In the genomic region with DNA sequence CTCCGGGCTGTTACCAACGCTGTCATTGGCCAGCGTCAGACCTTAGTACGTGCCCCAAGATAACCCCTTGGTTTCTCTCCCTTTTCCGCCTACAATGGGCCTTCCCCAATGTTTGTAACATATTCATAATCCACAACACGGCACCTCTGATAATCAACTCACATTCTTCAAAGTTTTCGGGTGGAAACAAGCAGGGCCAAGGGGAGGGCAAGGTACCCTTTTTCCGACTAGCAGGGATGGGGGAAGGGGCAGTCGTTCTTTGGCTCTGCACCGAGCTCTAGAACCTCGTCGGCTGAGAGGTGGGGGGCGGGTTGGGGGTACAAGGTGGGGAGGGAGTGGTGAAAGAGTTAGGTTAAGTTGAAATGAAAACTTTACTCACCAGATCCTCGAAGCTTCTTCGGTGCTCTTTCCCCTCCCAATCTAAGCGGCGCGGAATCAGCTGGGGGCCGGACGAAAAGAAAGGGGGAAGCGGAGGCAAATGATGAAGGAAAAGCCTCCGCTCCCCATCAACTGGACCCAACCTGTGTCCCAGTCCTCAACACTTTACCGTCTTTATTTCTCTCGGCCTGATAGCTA, we compare ENCODE assay signal across 8 cellular contexts. TPM values are rescaled to one million over a fixed set of nuclear protein-coding genes. Genes with fewer than 3 reads are reported as not detected.
DNase-seq lines count a peak whose midpoint lies in the region; ATAC-seq and TF ChIP-seq lines count a peak whose summit lies in the region.

No MANE protein-coding gene starts in this region.

- peak overlapping the region; percentile 90 for H3K27ac Mint-ChIP-seq in T-helper 17 cell

- 0 to 27% (median 2%) methylated on average over 8 to 24 of the region's 24 CpGs for WGBS in psoas muscle, 3 donors

- H3K36me3 Mint-ChIP-seq in T-helper 17 cell (ENCODE audit: low read depth) = no peaks in the 10 kb centered on the region

- peak overlapping the region; percentile 83 for H3K4me3 Mint-ChIP-seq in T-helper 17 cell

- H3K4me1 Mint-ChIP-seq in T-helper 17 cell = peaks cover 15% of the 10 kb centered on the region

- intact Hi-C loops in psoas muscle (cut with DNase I) = no loop called here

- H3K27me3 ChIP-seq in right atrium auricular region = no peaks in the 10 kb centered on the region
- peaks cover 0 to 3% (median 0%) of the 10 kb centered on the region in 3 donors for H3K27me3 ChIP-seq in psoas muscle (ENCODE audit: insufficient read depth in 3 of 3, low read length in 2 of 3)

- no peaks in the 10 kb centered on the region for H3K36me3 ChIP-seq in right atrium auricular region
- no peaks in the 10 kb centered on the region for H3K36me3 ChIP-seq in psoas muscle (ENCODE audit: insufficient read depth in 1 of 2, low read depth in 1 of 2)

- H3K4me1 ChIP-seq in right atrium auricular region (no peaks in the 10 kb centered on the region), psoas muscle (no peaks in the 10 kb centered on the region)

- DNase-seq in GM12865 (ENCODE audit: low read depth) = peak; percentile 85
- DNase-seq in NCI-H1417 (lab: John Stamatoyannopoulos, UW) = peak; percentile 75 to 88 (median 77)
- DNase-seq in T-helper 17 cell = peak; percentile 35 to 68 (median 64)
- DNase-seq in amygdala (lab: John Stamatoyannopoulos, UW) = peak in 55 of 56 donors; percentile 8 to 89 (median 58)
- DNase-seq in right atrium auricular region (ENCODE audit: low spot score) = peak; percentile 85
- peak; percentile 61 to 81 for DNase-seq in psoas muscle
- no peak for DNase-seq in D341Med (ENCODE audit: low spot score)

- H3K4me3 ChIP-seq in GM12865 (ENCODE audit: low read depth, low read length) (peak overlapping the region; percentile 89), right atrium auricular region (peak overlapping the region; percentile 53 to 69), psoas muscle (peak overlapping the region; percentile 65)

- TF ChIP-seq CTCF in GM12865 (IDR thresholded peaks at IDR 0.05; ENCODE audit: insufficient read depth, low read depth, low read length, missing control alignments) = no peak
- TF ChIP-seq CTCF in right atrium auricular region (IDR thresholded peaks at IDR 0.05) = no peak
- no peak for TF ChIP-seq CTCF in psoas muscle (IDR thresholded peaks at IDR 0.05)

- peak; percentile 56 for ATAC-seq in HG02623 (IDR thresholded peaks at IDR 0.05; ENCODE audit: unreplicated experiment)
- peak; percentile 71 for ATAC-seq in T-helper 17 cell
- peak; percentile 66 to 79 (median 72) for ATAC-seq in psoas muscle

- H3K27me3 Mint-ChIP-seq in T-helper 17 cell = no peaks in the 10 kb centered on the region

- H3K27ac ChIP-seq in right atrium auricular region (peak overlapping the region; percentile 81 to 88), psoas muscle (peak overlapping the region; percentile 71)

- H3K9me3 ChIP-seq in T-helper 17 cell (ENCODE audit: control insufficient read depth, low read length, poor library complexity, severe bottlenecking) (no peaks in the 10 kb centered on the region), right atrium auricular region (no peaks in the 10 kb centered on the region), psoas muscle (no peaks in the 10 kb centered on the region)

RNA-seq across cellular contexts. Expression of gene BRWD3, which starts 1.4 kb away (rescaled TPM):
- total RNA-seq in T-helper 17 cell = 10 to 100 TPM; 39.3 to 42.2 TPM
- total RNA-seq in right atrium auricular region = 1 to 10 TPM; 2.8 to 5.5 TPM
- total RNA-seq in psoas muscle = 1 to 10 TPM; 3.5 to 4.4 (median 3.7) TPM
- 1 to 10 TPM in 1 of 3 donors, under 1 TPM in 2; 0.49 to 1.7 (median 0.96) TPM for polyA plus RNA-seq in psoas muscle

Comparison
In these comparisons a context has a peak if more than half of its experiments do, and no peak if none do; other contexts are left out.
1. RNA of gene BRWD3, which starts 1.4 kb away (total RNA-seq): 39.3 to 42.2 TPM in T-helper 17 cell; 2.8 to 5.5 TPM in right atrium auricular region and 3.5 to 4.4 TPM in psoas muscle; every median in the first group is over 4 times any median in the second.
2. Peak in every context shown above with its lines, with median percentiles within 50 percentile points of each other: H3K4me3 ChIP-seq and ATAC-seq.